ENCODE assay signal across 17 cellular contexts in genomic region chr10:124287791-124288190, GRCh38.
DNase-seq lines count a peak whose midpoint lies in the region; ATAC-seq and TF ChIP-seq lines count a peak whose summit lies in the region.
"Had no signal": no experiment of that assay in that cellular context is flagged by ENCODE, and none has a peak within 500 bp of the region (broad histone marks: within the 10 kb centered on the region; RNA-seq: fewer than 3 reads in every experiment).

No MANE protein-coding gene starts in this region.

- no peak overlapping the region for H2AFZ ChIP-seq in hepatocyte

- peak overlapping the region; percentile 32; the same call in 1 of the 2 replicates for H3K9ac ChIP-seq in BLaER1

- H3K4me2 ChIP-seq in BLaER1 (peak overlapping the region; percentile 83), hepatocyte (no peak overlapping the region)

- peak overlapping the region; percentile 80 for H3K27ac ChIP-seq in BLaER1
- no peak overlapping the region for H3K27ac ChIP-seq in RWPE2 (ENCODE audit: poor library complexity, severe bottlenecking)
- H3K27ac ChIP-seq in stomach = no peak overlapping the region
- H3K27ac ChIP-seq in hepatocyte = no peak overlapping the region
- H3K27ac ChIP-seq: C4-2B had no signal

- no peak for TF ChIP-seq POLR2A in stomach (IDR thresholded peaks at IDR 0.05)

- WGBS in stomach, 5 donors = 75 to 88% (median 85%) methylated on average over 9 of the region's 9 CpGs
- 94% methylated on average over 9 of the region's 9 CpGs for WGBS in hepatocyte (ENCODE audit: low lambda C conversion rate, missing lambda C conversion rate)

- H3K9me2 ChIP-seq in hepatocyte (replicated peaks; ENCODE audit: insufficient read depth) = no peaks in the 10 kb centered on the region

- H3K27me3 ChIP-seq in BLaER1 (no peaks in the 10 kb centered on the region), RWPE2 (ENCODE audit: insufficient read depth, poor library complexity, severe bottlenecking) (no peaks in the 10 kb centered on the region), stomach (no peaks in the 10 kb centered on the region), hepatocyte (peaks cover 6% of the 10 kb centered on the region)

- ATAC-seq in RWPE2 (ENCODE audit: low read depth) (no peak), HG02588 (IDR thresholded peaks at IDR 0.05; ENCODE audit: unreplicated experiment) (no peak)
- ATAC-seq: HepG2, Panc1 had no signal

- H3K79me2 ChIP-seq in hepatocyte = no peaks in the 10 kb centered on the region

- H3K4me3 ChIP-seq in BLaER1 (no peak overlapping the region), RWPE2 (ENCODE audit: severe bottlenecking) (no peak overlapping the region), stomach (no peak overlapping the region), hepatocyte (no peak overlapping the region)

- intact Hi-C loops in stomach (cut with DNase I; ENCODE audit: low total_unique reads) = no loop called here

- TF ChIP-seq CTCF in RWPE2 (IDR thresholded peaks at IDR 0.05; ENCODE audit: poor library complexity, severe bottlenecking) (no peak), stomach (IDR thresholded peaks at IDR 0.05) (no peak), hepatocyte (IDR thresholded peaks at IDR 0.05; ENCODE audit: poor library complexity) (no peak)

- TF ChIP-seq EP300 in stomach (IDR thresholded peaks at IDR 0.05) = no peak

- DNase-seq in RWPE2 (ENCODE audit: low spot score) = peak; percentile 35
- peak; percentile 75 for DNase-seq in mesenteric fat pad (ENCODE audit: low spot score)
- peak; percentile 17 for DNase-seq in stomach
- DNase-seq in 8988T = no peak
- no peak for DNase-seq in hepatocyte (ENCODE audit: low spot score)
- DNase-seq: DND-41, KBM-7, NCI-H1105 treated with DMSO at 0.1 percent for 48 hours, NCI-H1694, NCI-H2081 treated with DMSO at 0.1 percent for 48 hours, NCI-H446 treated with DMSO at 0.1 percent for 48 hours, SHP77 had no signal

- H3K4me1 ChIP-seq in BLaER1 = peaks cover 92% of the 10 kb centered on the region
- peaks cover 11% of the 10 kb centered on the region for H3K4me1 ChIP-seq in RWPE2 (ENCODE audit: insufficient read depth, poor library complexity, severe bottlenecking)
- H3K4me1 ChIP-seq in stomach = peaks cover 0 to 7% (median 0%) of the 10 kb centered on the region in 4 donors
- no peaks in the 10 kb centered on the region for H3K4me1 ChIP-seq in hepatocyte (ENCODE audit: insufficient read depth)

- no peaks in the 10 kb centered on the region for H3K36me3 ChIP-seq in BLaER1
- no peaks in the 10 kb centered on the region for H3K36me3 ChIP-seq in RWPE2 (ENCODE audit: low read depth)
- H3K36me3 ChIP-seq in stomach = no peaks in the 10 kb centered on the region
- H3K36me3 ChIP-seq in hepatocyte (replicated peaks; ENCODE audit: insufficient read depth, low read depth) = no peaks in the 10 kb centered on the region

- H3K9me3 ChIP-seq in BLaER1 (no peaks in the 10 kb centered on the region), RWPE2 (ENCODE audit: severe bottlenecking) (no peaks in the 10 kb centered on the region), stomach (no peaks in the 10 kb centered on the region), hepatocyte (ENCODE audit: low read depth) (no peaks in the 10 kb centered on the region)

- H4K20me1 ChIP-seq in BLaER1 = no peaks in the 10 kb centered on the region
- no peaks in the 10 kb centered on the region for H4K20me1 ChIP-seq in hepatocyte (ENCODE audit: insufficient read depth, poor library complexity, severe bottlenecking)

Comparison
In these comparisons a context has a peak if more than half of its experiments do, and no peak if none do; other contexts are left out.
1. DNase-seq: peak in RWPE2 (single experiment), mesenteric fat pad (single experiment) and stomach (single experiment); none in 8988T (single experiment) and hepatocyte (single experiment).